ENCODE assay signal across 1 cellular context in the genomic region with DNA sequence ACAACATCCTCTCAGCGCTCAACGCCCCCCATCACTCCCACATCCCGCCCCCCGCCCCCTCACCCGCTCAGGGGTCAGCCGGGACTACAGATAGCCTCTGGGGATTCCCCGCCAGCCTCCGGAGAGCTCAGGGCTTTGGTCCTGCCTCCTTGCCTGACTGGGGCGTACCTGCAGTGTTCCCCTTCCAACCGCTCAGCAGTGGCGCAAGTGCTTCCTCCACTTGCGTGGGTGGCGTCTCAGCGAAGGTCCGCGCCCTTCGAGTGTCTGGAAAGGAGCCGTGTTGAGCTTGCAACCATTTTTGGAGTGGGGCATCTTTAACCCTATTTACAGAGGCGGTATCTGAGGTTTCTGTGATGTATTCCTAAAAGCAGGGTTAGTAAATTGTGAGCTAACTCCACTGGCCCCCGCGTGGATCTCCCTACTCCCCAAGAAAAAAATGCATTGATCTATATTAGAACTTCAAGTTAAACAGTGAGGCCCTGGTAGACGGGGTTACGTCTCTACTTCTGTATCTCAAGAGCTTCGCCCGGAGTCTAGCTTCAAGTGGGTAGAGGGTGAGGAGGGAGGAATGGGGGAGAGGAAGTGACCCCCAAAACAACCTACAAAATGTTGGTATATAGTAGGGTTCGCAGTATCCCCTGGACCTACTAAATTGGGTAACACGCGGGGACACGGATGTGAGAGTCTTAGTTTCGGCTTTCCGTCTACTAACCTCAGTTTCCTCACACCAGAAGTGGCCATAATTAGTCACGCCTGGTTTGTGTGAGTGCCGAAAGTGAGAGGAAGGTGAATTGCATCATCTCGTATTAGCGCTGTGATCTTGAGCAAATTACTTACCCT.
TF ChIP-seq lines count a peak whose summit lies in the region.

No MANE protein-coding gene starts in this region.

TF ChIP-seq in WTC11, 78 proteins besides CTCF, POLR2A, EP300 and RAD21 (continued from another document):
- TF ChIP-seq, protein P1, sequence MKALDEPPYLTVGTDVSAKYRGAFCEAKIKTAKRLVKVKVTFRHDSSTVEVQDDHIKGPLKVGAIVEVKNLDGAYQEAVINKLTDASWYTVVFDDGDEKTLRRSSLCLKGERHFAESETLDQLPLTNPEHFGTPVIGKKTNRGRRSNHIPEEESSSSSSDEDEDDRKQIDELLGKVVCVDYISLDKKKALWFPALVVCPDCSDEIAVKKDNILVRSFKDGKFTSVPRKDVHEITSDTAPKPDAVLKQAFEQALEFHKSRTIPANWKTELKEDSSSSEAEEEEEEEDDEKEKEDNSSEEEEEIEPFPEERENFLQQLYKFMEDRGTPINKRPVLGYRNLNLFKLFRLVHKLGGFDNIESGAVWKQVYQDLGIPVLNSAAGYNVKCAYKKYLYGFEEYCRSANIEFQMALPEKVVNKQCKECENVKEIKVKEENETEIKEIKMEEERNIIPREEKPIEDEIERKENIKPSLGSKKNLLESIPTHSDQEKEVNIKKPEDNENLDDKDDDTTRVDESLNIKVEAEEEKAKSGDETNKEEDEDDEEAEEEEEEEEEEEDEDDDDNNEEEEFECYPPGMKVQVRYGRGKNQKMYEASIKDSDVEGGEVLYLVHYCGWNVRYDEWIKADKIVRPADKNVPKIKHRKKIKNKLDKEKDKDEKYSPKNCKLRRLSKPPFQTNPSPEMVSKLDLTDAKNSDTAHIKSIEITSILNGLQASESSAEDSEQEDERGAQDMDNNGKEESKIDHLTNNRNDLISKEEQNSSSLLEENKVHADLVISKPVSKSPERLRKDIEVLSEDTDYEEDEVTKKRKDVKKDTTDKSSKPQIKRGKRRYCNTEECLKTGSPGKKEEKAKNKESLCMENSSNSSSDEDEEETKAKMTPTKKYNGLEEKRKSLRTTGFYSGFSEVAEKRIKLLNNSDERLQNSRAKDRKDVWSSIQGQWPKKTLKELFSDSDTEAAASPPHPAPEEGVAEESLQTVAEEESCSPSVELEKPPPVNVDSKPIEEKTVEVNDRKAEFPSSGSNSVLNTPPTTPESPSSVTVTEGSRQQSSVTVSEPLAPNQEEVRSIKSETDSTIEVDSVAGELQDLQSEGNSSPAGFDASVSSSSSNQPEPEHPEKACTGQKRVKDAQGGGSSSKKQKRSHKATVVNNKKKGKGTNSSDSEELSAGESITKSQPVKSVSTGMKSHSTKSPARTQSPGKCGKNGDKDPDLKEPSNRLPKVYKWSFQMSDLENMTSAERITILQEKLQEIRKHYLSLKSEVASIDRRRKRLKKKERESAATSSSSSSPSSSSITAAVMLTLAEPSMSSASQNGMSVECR (CRISPR knock-in tag; IDR thresholded peaks at IDR 0.05; ENCODE audit: borderline replicate concordance): no peak
- TF ChIP-seq, protein P2, sequence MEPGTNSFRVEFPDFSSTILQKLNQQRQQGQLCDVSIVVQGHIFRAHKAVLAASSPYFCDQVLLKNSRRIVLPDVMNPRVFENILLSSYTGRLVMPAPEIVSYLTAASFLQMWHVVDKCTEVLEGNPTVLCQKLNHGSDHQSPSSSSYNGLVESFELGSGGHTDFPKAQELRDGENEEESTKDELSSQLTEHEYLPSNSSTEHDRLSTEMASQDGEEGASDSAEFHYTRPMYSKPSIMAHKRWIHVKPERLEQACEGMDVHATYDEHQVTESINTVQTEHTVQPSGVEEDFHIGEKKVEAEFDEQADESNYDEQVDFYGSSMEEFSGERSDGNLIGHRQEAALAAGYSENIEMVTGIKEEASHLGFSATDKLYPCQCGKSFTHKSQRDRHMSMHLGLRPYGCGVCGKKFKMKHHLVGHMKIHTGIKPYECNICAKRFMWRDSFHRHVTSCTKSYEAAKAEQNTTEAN (CRISPR knock-in tag; IDR thresholded peaks at IDR 0.05): no peak
- TF ChIP-seq FOXK1 (CRISPR knock-in tag; IDR thresholded peaks at IDR 0.05) (no peak), CREB1 (CRISPR knock-in tag; IDR thresholded peaks at IDR 0.05) (no peak), ZNF671 (CRISPR knock-in tag; IDR thresholded peaks at IDR 0.05) (no peak), ATF1 (CRISPR knock-in tag; IDR thresholded peaks at IDR 0.05) (no peak), ZNF317 (CRISPR knock-in tag; IDR thresholded peaks at IDR 0.05; ENCODE audit: borderline replicate concordance, low read depth) (no peak)
- TF ChIP-seq, protein P3, sequence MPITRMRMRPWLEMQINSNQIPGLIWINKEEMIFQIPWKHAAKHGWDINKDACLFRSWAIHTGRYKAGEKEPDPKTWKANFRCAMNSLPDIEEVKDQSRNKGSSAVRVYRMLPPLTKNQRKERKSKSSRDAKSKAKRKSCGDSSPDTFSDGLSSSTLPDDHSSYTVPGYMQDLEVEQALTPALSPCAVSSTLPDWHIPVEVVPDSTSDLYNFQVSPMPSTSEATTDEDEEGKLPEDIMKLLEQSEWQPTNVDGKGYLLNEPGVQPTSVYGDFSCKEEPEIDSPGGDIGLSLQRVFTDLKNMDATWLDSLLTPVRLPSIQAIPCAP (CRISPR knock-in tag; IDR thresholded peaks at IDR 0.05): no peak
- TF ChIP-seq, protein P4, sequence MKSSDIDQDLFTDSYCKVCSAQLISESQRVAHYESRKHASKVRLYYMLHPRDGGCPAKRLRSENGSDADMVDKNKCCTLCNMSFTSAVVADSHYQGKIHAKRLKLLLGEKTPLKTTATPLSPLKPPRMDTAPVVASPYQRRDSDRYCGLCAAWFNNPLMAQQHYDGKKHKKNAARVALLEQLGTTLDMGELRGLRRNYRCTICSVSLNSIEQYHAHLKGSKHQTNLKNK (CRISPR knock-in tag; IDR thresholded peaks at IDR 0.05): no peak
